8 cellular contexts compared by ENCODE assay signal in genomic region chrX:107025538-107025937, GRCh38. TPM values are rescaled to one million over a fixed set of nuclear protein-coding genes. Genes with fewer than 3 reads are reported as not detected.
A peak's percentile ranks its signal among the peaks of the same experiment; 100 is the strongest.
DNase-seq lines count a peak whose midpoint lies in the region; ATAC-seq and TF ChIP-seq lines count a peak whose summit lies in the region.

No MANE protein-coding gene starts in this region.

- H3K9me3 ChIP-seq in GM23248 (ENCODE audit: low read depth) = no peaks in the 10 kb centered on the region

- peaks cover 33% of the 10 kb centered on the region for H3K27me3 Mint-ChIP-seq in activated T-cell treated with anti-CD3 and anti-CD28 coated beads, Interleukin-2, amount 50 U/mL, for 24 hours

- H3K36me3 Mint-ChIP-seq in activated T-cell treated with anti-CD3 and anti-CD28 coated beads, Interleukin-2, amount 50 U/mL, for 24 hours (ENCODE audit: low read depth) = no peaks in the 10 kb centered on the region

- H3K4me3 Mint-ChIP-seq in activated T-cell treated with anti-CD3 and anti-CD28 coated beads, Interleukin-2, amount 50 U/mL, for 24 hours = no peak overlapping the region

- no peaks in the 10 kb centered on the region for H4K20me1 ChIP-seq in GM23248 (ENCODE audit: insufficient read depth)

- H3K4me1 Mint-ChIP-seq in activated T-cell treated with anti-CD3 and anti-CD28 coated beads, Interleukin-2, amount 50 U/mL, for 24 hours (ENCODE audit: low read depth) = no peaks in the 10 kb centered on the region

- H3F3A ChIP-seq in GM23248 (ENCODE audit: insufficient read depth) = no peaks in the 10 kb centered on the region

- no peaks in the 10 kb centered on the region for H3K9me3 Mint-ChIP-seq in activated T-cell treated with anti-CD3 and anti-CD28 coated beads, Interleukin-2, amount 50 U/mL, for 24 hours

- no peak overlapping the region for H3K27ac ChIP-seq in GM23248
- H3K27ac ChIP-seq in coronary artery = no peak overlapping the region

- H3K27ac Mint-ChIP-seq in activated T-cell treated with anti-CD3 and anti-CD28 coated beads, Interleukin-2, amount 50 U/mL, for 24 hours = no peak overlapping the region

- H3K4me1 ChIP-seq in GM23248 (ENCODE audit: insufficient read depth) = no peaks in the 10 kb centered on the region

- no peak for TF ChIP-seq CTCF in coronary artery (IDR thresholded peaks at IDR 0.05)

- H3K36me3 ChIP-seq in GM23248 (ENCODE audit: low read depth) = no peaks in the 10 kb centered on the region

- 3 to 4% methylated on average over 2 of the region's 2 CpGs for WGBS in GM23248 (ENCODE audit: low coverage in 1 of 2, low lambda C conversion rate in 2 of 2, missing lambda C conversion rate in 2 of 2), 2 experiments

- no peaks in the 10 kb centered on the region for H3K9me2 ChIP-seq in GM23248 (ENCODE audit: insufficient read depth)

- no peak overlapping the region for H3K4me2 ChIP-seq in GM23248 (ENCODE audit: unreplicated experiment)

- no peak overlapping the region for H2AFZ ChIP-seq in GM23248

- peak; percentile 25 for DNase-seq in Ammon's horn (ENCODE audit: low spot score)
- peak; percentile 48 for DNase-seq in GM23248
- peak; percentile 38 for DNase-seq in NCI-H82 treated with DMSO at 0.1 percent for 48 hours (lab: John Stamatoyannopoulos, UW; ENCODE audit: unreplicated experiment)
- peak; percentile 35 for DNase-seq in renal cortical epithelial cell (ENCODE audit: low read depth)
- no peak for DNase-seq in coronary artery (ENCODE audit: low spot score)
- DNase-seq in activated T-cell treated with anti-CD3 and anti-CD28 coated beads, Interleukin-2, amount 50 U/mL, for 24 hours = no peak
- DNase-seq in NCI-H226 = no peak

- in situ Hi-C loops in GM23248 (cut with MboI) = loop anchor here (25.0 kb wide), 1 partner anchor 412 kb away; the partner anchor contains the start of gene FRMPD3

- H3K4me3 ChIP-seq in GM23248 = no peak overlapping the region
- H3K4me3 ChIP-seq in coronary artery = no peak overlapping the region

- no peak overlapping the region for H3K9ac ChIP-seq in GM23248

- H3K27me3 ChIP-seq in GM23248 (replicated peaks; ENCODE audit: insufficient read depth) = no peaks in the 10 kb centered on the region

- ATAC-seq in esophagus mucosa = peak; percentile 52

- no peaks in the 10 kb centered on the region for H3K79me2 ChIP-seq in GM23248 (ENCODE audit: insufficient read depth)

RNA-seq across cellular contexts. Expression of gene MORC4, which starts 25.5 kb away (rescaled TPM):
- total RNA-seq in GM23248 (2014; rRNA removed; shearing (Covaris generic)) = 23.7 and 24.8 TPM in 2 replicates
- 12.3 and 13.4 TPM in 2 replicates for polyA plus RNA-seq in GM23248 (2016; fragmentation: Nextera tagmentation; extraction: Ambion mirVana)
- total RNA-seq in esophagus mucosa = 13.9 TPM
- total RNA-seq in renal cortical epithelial cell = 41.4 and 41.5 TPM in 2 replicates

Comparison
In these comparisons a context has a peak if more than half of its experiments do, and no peak if none do; other contexts are left out.
1. DNase-seq: peak in Ammon's horn (single experiment), GM23248 (single experiment), NCI-H82 treated with DMSO at 0.1 percent for 48 hours (single experiment) and renal cortical epithelial cell (single experiment); none in coronary artery (single experiment), activated T-cell treated with anti-CD3 and anti-CD28 coated beads, Interleukin-2, amount 50 U/mL, for 24 hours (single experiment) and NCI-H226 (single experiment).